In the genomic region with DNA sequence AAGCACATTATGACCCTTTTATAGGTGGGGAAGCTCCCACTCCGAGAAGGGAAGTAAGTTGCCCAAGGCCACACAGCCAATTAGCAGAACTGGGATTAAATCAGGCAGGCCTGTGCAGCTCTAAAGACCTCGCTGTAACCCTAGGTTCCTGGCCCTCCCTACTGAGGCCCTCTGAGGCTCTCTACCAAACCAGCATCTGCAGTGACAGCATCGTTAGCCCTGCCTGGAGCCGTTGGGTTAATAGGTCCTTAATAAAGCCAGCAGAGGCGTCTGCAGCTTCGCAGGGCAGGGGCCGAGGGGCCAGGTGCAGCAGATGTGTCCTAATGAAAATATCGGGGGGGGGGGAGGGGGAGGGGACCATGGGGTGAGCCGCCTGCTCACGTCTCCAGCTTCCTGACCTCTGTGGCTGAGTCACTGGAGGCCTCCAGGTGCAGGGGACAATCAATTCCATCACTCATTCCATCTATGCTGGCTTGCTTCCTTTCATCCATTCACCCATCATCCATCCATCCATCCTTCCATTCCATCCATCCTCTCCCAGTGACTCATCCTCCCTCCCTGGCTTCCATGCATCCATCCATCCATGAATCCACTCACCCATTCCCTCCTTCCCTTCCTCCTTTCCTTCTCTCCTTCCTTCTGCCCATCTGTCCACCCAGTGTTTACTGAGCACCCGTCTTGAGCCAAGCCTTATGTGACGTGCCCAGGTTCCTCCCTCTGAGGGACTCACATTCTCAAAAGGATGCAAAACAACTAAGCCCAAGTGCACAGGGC, we compare ENCODE assay signal across 1 cellular context.
TF ChIP-seq lines count a peak whose summit lies in the region.

No MANE protein-coding gene starts in this region.

TF ChIP-seq in SK-N-SH, 30 proteins besides CTCF, POLR2A, EP300 and RAD21 (continued from another document):
- no peak for TF ChIP-seq TEAD4 (IDR thresholded peaks at IDR 0.05; ENCODE audit: borderline replicate concordance, insufficient read depth)
- TF ChIP-seq GATA2 (CRISPR knock-in tag; IDR thresholded peaks at IDR 0.05): peak; percentile 22; the same call in 1 of the 2 replicates
- TF ChIP-seq, protein P1, sequence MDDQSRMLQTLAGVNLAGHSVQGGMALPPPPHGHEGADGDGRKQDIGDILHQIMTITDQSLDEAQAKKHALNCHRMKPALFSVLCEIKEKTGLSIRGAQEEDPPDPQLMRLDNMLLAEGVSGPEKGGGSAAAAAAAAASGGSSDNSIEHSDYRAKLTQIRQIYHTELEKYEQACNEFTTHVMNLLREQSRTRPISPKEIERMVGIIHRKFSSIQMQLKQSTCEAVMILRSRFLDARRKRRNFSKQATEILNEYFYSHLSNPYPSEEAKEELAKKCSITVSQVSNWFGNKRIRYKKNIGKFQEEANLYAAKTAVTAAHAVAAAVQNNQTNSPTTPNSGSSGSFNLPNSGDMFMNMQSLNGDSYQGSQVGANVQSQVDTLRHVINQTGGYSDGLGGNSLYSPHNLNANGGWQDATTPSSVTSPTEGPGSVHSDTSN (IDR thresholded peaks at IDR 0.05): peak; percentile 42; the same call in 1 of the 2 replicates
